19 cellular contexts compared by ENCODE assay signal in the genomic region with DNA sequence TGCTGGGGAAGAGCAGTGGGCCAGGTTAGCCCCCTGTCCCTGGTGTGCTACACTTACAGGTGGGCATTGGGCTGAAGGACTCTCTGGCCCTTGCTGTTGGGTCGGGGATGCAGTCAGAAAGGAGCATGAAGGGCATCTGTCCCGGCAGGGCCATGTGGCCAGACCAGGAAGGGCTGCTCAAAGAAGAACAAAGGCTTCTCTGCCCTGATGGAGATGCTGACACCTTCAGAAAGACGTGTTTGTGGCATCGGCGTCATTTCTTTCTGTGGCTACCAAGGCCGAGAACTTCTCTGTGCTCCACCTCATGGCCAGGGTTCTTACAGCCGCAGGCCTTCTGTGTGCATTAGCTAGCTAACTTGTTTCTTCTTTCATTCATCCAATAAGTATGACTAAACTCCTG.
DNase-seq lines count a peak whose midpoint lies in the region; ATAC-seq and TF ChIP-seq lines count a peak whose summit lies in the region.
"Had no signal": no experiment of that assay in that cellular context is flagged by ENCODE, and none has a peak within 500 bp of the region (broad histone marks: within the 10 kb centered on the region; RNA-seq: fewer than 3 reads in every experiment).

No MANE protein-coding gene starts in this region.

- H3F3A ChIP-seq in GM23338 (replicated peaks; ENCODE audit: low read depth): no peaks in the 10 kb centered on the region
- H3F3A ChIP-seq in neural progenitor cell (ENCODE audit: low read depth): no peaks in the 10 kb centered on the region

- H3K9me3 ChIP-seq in neural progenitor cell (ENCODE audit: low read depth): no peaks in the 10 kb centered on the region

- no peak overlapping the region for H3K4me3 ChIP-seq in GM23338
- H3K4me3 ChIP-seq in neural progenitor cell: no peak overlapping the region

- H2AFZ ChIP-seq in GM23338: peak overlapping the region; percentile 61
- no peak overlapping the region for H2AFZ ChIP-seq in neural progenitor cell (replicated peaks)

- CTCF ChIA-PET in activated CD4-positive, alpha-beta T cell treated with anti-CD3 and anti-CD28 coated beads for 36 hours (lab: Charles Lee): no interaction called here

- no peaks in the 10 kb centered on the region for H3K79me2 ChIP-seq in GM23338 (replicated peaks; ENCODE audit: insufficient read depth)
- no peaks in the 10 kb centered on the region for H3K79me2 ChIP-seq in neural progenitor cell (ENCODE audit: low read depth)

- no peak overlapping the region for H3K4me3 Mint-ChIP-seq in activated CD4-positive, alpha-beta T cell treated with anti-CD3 and anti-CD28 coated beads for 36 hours
- H3K4me3 Mint-ChIP-seq in GM23338 (no peak overlapping the region), chondrocyte (ENCODE audit: unreplicated experiment) (no peak overlapping the region), neural progenitor cell (no peak overlapping the region)
- H3K4me3 Mint-ChIP-seq: B cell, HFFc6 had no signal

- no peaks in the 10 kb centered on the region for H3K9me2 ChIP-seq in GM23338 (ENCODE audit: insufficient read depth)

- H3K9me3 Mint-ChIP-seq in activated CD4-positive, alpha-beta T cell treated with anti-CD3 and anti-CD28 coated beads for 36 hours (ENCODE audit: low read depth): no peaks in the 10 kb centered on the region
- H3K9me3 Mint-ChIP-seq in GM23338: peaks cover 3% of the 10 kb centered on the region; the same call in 1 of the 3 replicates
- no peaks in the 10 kb centered on the region for H3K9me3 Mint-ChIP-seq in chondrocyte (ENCODE audit: low read depth)
- H3K9me3 Mint-ChIP-seq in neural progenitor cell: peaks cover 4% of the 10 kb centered on the region

- H3K27ac Mint-ChIP-seq in activated CD4-positive, alpha-beta T cell treated with anti-CD3 and anti-CD28 coated beads for 36 hours: peak overlapping the region; percentile 21
- H3K27ac Mint-ChIP-seq in GM23338: no peak overlapping the region
- peak overlapping the region; percentile 60 for H3K27ac Mint-ChIP-seq in chondrocyte (ENCODE audit: unreplicated experiment)
- H3K27ac Mint-ChIP-seq in neural progenitor cell: peak overlapping the region; percentile 34
- H3K27ac Mint-ChIP-seq: B cell, HFFc6 had no signal

- ATAC-seq in activated CD4-positive, alpha-beta T cell treated with anti-CD3 and anti-CD28 coated beads for 36 hours: no peak
- ATAC-seq in GM23338 (peak; percentile 36), HG02884 (IDR thresholded peaks at IDR 0.05; ENCODE audit: unreplicated experiment) (no peak), HG03457 (IDR thresholded peaks at IDR 0.05; ENCODE audit: unreplicated experiment) (no peak), GM19351 (IDR thresholded peaks at IDR 0.05; ENCODE audit: unreplicated experiment) (no peak)

- H3K36me3 Mint-ChIP-seq in activated CD4-positive, alpha-beta T cell treated with anti-CD3 and anti-CD28 coated beads for 36 hours (ENCODE audit: low read depth): peaks cover 14% of the 10 kb centered on the region
- H3K36me3 Mint-ChIP-seq in GM23338 (ENCODE audit: low read depth) (no peaks in the 10 kb centered on the region), chondrocyte (ENCODE audit: low read depth) (peaks cover 8% of the 10 kb centered on the region), neural progenitor cell (no peaks in the 10 kb centered on the region)

- 0 out of 2 replicates have a peak overlapping the region, but pooled peaks have one; percentile 28 for H3K4me2 ChIP-seq in GM23338
- no peak overlapping the region for H3K4me2 ChIP-seq in neural progenitor cell

- DNase-seq in activated CD4-positive, alpha-beta T cell treated with anti-CD3 and anti-CD28 coated beads for 36 hours: no peak
- no peak for DNase-seq in activated CD4-positive, alpha-beta T cell treated with anti-CD3 and anti-CD28 coated beads, Interleukin-2, amount 50 U/mL, for 4 hours
- no peak for DNase-seq in GM23338 (ENCODE audit: low spot score)
- no peak for DNase-seq in chondrocyte (ENCODE audit: low spot score)
- DNase-seq in neural progenitor cell (ENCODE audit: low spot score): no peak
- DNase-seq: GF-D8, HFFc6, IMR-90, Kasumi-1, MM.1S, NCI-H1092 treated with DMSO at 0.1 percent for 48 hours, NCI-H226, NCI-H526 treated with DMSO at 0.1 percent for 48 hours had no signal

- intact Hi-C loops in activated CD4-positive, alpha-beta T cell treated with anti-CD3 and anti-CD28 coated beads for 36 hours (cut with DNase I, micrococcal nuclease): no loop called here

- H3K27me3 ChIP-seq in GM23338 (ENCODE audit: insufficient read depth) (no peaks in the 10 kb centered on the region), neural progenitor cell (no peaks in the 10 kb centered on the region)

- H3K4me1 Mint-ChIP-seq in activated CD4-positive, alpha-beta T cell treated with anti-CD3 and anti-CD28 coated beads for 36 hours: peaks cover 25% of the 10 kb centered on the region
- H3K4me1 Mint-ChIP-seq in GM23338 (peaks cover 18% of the 10 kb centered on the region), chondrocyte (ENCODE audit: low read depth) (peaks cover 31% of the 10 kb centered on the region), neural progenitor cell (peaks cover 5% of the 10 kb centered on the region)

- H3K36me3 ChIP-seq in GM23338 (ENCODE audit: insufficient read depth): no peaks in the 10 kb centered on the region
- no peaks in the 10 kb centered on the region for H3K36me3 ChIP-seq in neural progenitor cell

- H4K20me1 ChIP-seq in GM23338 (replicated peaks; ENCODE audit: insufficient read depth): no peaks in the 10 kb centered on the region
- H4K20me1 ChIP-seq in neural progenitor cell (ENCODE audit: low read depth): no peaks in the 10 kb centered on the region

- no peaks in the 10 kb centered on the region for H3K27me3 Mint-ChIP-seq in activated CD4-positive, alpha-beta T cell treated with anti-CD3 and anti-CD28 coated beads for 36 hours
- peaks cover 16% of the 10 kb centered on the region for H3K27me3 Mint-ChIP-seq in GM23338 (ENCODE audit: insufficient read depth, low read depth, poor library complexity)
- H3K27me3 Mint-ChIP-seq in chondrocyte (ENCODE audit: low read depth): no peaks in the 10 kb centered on the region
- no peaks in the 10 kb centered on the region for H3K27me3 Mint-ChIP-seq in neural progenitor cell (ENCODE audit: insufficient read depth, low read depth)
- H3K27me3 Mint-ChIP-seq: B cell had no signal

- H3K9ac ChIP-seq in neural progenitor cell: no peak overlapping the region

- TF ChIP-seq CTCF in GM23338 (conservative IDR thresholded peaks at IDR 0.05; ENCODE audit: low read depth in 2 of 2): no peak
- no peak for TF ChIP-seq CTCF in chondrocyte (IDR thresholded peaks at IDR 0.05)
- no peak for TF ChIP-seq CTCF in neural progenitor cell (IDR thresholded peaks at IDR 0.05)

- H3K27ac ChIP-seq in GM23338 (ENCODE audit: low read depth) (no peak overlapping the region), neural progenitor cell (no peak overlapping the region)
- H3K27ac ChIP-seq: 22Rv1, RWPE1 had no signal

- peaks cover 17% of the 10 kb centered on the region for H3K4me1 ChIP-seq in GM23338 (ENCODE audit: insufficient read depth)
- no peaks in the 10 kb centered on the region for H3K4me1 ChIP-seq in neural progenitor cell

- POLR2A ChIA-PET in activated CD4-positive, alpha-beta T cell treated with anti-CD3 and anti-CD28 coated beads for 36 hours (lab: Charles Lee): no interaction called here

TF ChIP-seq in GM23338, 12 proteins besides CTCF, POLR2A, EP300 and RAD21 (continues in another document):
- TF ChIP-seq EZH2 (IDR thresholded peaks at IDR 0.05; ENCODE audit: low read depth, unreplicated experiment) (no peak), EZH2phosphoT487 (IDR thresholded peaks at IDR 0.05; ENCODE audit: unreplicated experiment) (no peak)
- TF ChIP-seq, protein P1, sequence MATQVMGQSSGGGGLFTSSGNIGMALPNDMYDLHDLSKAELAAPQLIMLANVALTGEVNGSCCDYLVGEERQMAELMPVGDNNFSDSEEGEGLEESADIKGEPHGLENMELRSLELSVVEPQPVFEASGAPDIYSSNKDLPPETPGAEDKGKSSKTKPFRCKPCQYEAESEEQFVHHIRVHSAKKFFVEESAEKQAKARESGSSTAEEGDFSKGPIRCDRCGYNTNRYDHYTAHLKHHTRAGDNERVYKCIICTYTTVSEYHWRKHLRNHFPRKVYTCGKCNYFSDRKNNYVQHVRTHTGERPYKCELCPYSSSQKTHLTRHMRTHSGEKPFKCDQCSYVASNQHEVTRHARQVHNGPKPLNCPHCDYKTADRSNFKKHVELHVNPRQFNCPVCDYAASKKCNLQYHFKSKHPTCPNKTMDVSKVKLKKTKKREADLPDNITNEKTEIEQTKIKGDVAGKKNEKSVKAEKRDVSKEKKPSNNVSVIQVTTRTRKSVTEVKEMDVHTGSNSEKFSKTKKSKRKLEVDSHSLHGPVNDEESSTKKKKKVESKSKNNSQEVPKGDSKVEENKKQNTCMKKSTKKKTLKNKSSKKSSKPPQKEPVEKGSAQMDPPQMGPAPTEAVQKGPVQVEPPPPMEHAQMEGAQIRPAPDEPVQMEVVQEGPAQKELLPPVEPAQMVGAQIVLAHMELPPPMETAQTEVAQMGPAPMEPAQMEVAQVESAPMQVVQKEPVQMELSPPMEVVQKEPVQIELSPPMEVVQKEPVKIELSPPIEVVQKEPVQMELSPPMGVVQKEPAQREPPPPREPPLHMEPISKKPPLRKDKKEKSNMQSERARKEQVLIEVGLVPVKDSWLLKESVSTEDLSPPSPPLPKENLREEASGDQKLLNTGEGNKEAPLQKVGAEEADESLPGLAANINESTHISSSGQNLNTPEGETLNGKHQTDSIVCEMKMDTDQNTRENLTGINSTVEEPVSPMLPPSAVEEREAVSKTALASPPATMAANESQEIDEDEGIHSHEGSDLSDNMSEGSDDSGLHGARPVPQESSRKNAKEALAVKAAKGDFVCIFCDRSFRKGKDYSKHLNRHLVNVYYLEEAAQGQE (IDR thresholded peaks at IDR 0.05; ENCODE audit: unreplicated experiment): no peak
